ENCODE assay signal across 8 cellular contexts in genomic region chr1:227317541-227318002, GRCh38. TPM values are rescaled to one million over a fixed set of nuclear protein-coding genes. Genes with fewer than 3 reads are reported as not detected.
A peak's percentile ranks its signal among the peaks of the same experiment; 100 is the strongest.
DNase-seq lines count a peak whose midpoint lies in the region; ATAC-seq and TF ChIP-seq lines count a peak whose summit lies in the region.

No MANE protein-coding gene starts in this region.

- peaks cover 0 to 2% of the 10 kb centered on the region in 2 experiments for H3K9me3 ChIP-seq in CD4-positive, CD25-positive, alpha-beta regulatory T cell (ENCODE audit: control insufficient read depth in 2 of 2, low read length in 2 of 2)
- no peaks in the 10 kb centered on the region for H3K9me3 ChIP-seq in mammary epithelial cell (replicated peaks; ENCODE audit: insufficient read depth, low read length)

- peak overlapping the region; percentile 94 for H3K4me2 ChIP-seq in mammary epithelial cell (ENCODE audit: insufficient read depth, low read depth, low read length)

- H3K27ac Mint-ChIP-seq in CD4-positive, CD25-positive, alpha-beta regulatory T cell: no peak overlapping the region
- H3K27ac Mint-ChIP-seq in immature natural killer cell: no peak overlapping the region

- H3K27me3 ChIP-seq in CD4-positive, CD25-positive, alpha-beta regulatory T cell (ENCODE audit: control insufficient read depth, insufficient read depth, low read length): peaks cover 49% of the 10 kb centered on the region
- H3K27me3 ChIP-seq in mammary epithelial cell (ENCODE audit: insufficient read depth, low read length): no peaks in the 10 kb centered on the region

- peaks cover 0 to 16% (median 4%) of the 10 kb centered on the region in 4 donors for H3K4me1 Mint-ChIP-seq in CD4-positive, CD25-positive, alpha-beta regulatory T cell
- H3K4me1 Mint-ChIP-seq in immature natural killer cell: peaks cover 8 to 10% of the 10 kb centered on the region in 2 donors

- peaks cover 14% of the 10 kb centered on the region for H3K4me1 ChIP-seq in CD4-positive, CD25-positive, alpha-beta regulatory T cell (ENCODE audit: control insufficient read depth, insufficient read depth, low read length, poor library complexity, severe bottlenecking)
- H3K4me1 ChIP-seq in mammary epithelial cell (ENCODE audit: insufficient read depth, low read length): peaks cover 6% of the 10 kb centered on the region

- TSS peak; percentile 37 for BruUV-seq in mammary epithelial cell (replicated peaks; lab: Mats Ljungman, UMichigan)

- dilution Hi-C loops in mammary epithelial cell (cut with HindIII; ENCODE audit: low sequenced_read_pairs): no loop called here

- no peak overlapping the region for H3K27ac ChIP-seq in CD4-positive, CD25-positive, alpha-beta regulatory T cell (ENCODE audit: insufficient read depth, low read length, poor library complexity, severe bottlenecking)
- H3K27ac ChIP-seq in mammary epithelial cell (ENCODE audit: insufficient read depth, low read depth, low read length): peak overlapping the region; percentile 85

- DNase-seq in CD4-positive, CD25-positive, alpha-beta regulatory T cell: peak in 1 of 3 donors; percentile 4
- no peak for DNase-seq in HFF-Myc (ENCODE audit: extremely low read depth, low read depth)
- peak; percentile 80 for DNase-seq in OCI-M1 (lab: John Stamatoyannopoulos, UW)
- DNase-seq in mammary epithelial cell: peak; percentile 56
- DNase-seq in immature natural killer cell: peak in 2 of 3 donors; percentile 4 to 8
- DNase-seq in skeletal muscle cell (ENCODE audit: low read depth): no peak

- H3K27me3 Mint-ChIP-seq in CD4-positive, CD25-positive, alpha-beta regulatory T cell: peaks cover 56% of the 10 kb centered on the region
- H3K27me3 Mint-ChIP-seq in immature natural killer cell (ENCODE audit: low read depth in 3 of 3): peaks cover 13 to 33% (median 19%) of the 10 kb centered on the region in 3 donors

- ATAC-seq in CD4-positive, CD25-positive, alpha-beta regulatory T cell (ENCODE audit: low read depth in 2 of 2): no peak
- ATAC-seq in HG03342 (IDR thresholded peaks at IDR 0.05; ENCODE audit: unreplicated experiment): no peak
- ATAC-seq in esophagus mucosa: no peak

- peak overlapping the region; percentile 46 for H3K4me3 ChIP-seq in CD4-positive, CD25-positive, alpha-beta regulatory T cell (ENCODE audit: low read depth, low read length)
- H3K4me3 ChIP-seq in HFF-Myc (replicated peaks; ENCODE audit: low read depth, low read length): peak overlapping the region; percentile 84
- peak overlapping the region; percentile 51 to 100 (median 94) for H3K4me3 ChIP-seq in mammary epithelial cell (replicated peaks in 1 of 3; ENCODE audit: insufficient read depth in 1 of 3, low read depth in 2 of 3, low read length in 3 of 3)
- peak overlapping the region; percentile 90 for H3K4me3 ChIP-seq in skeletal muscle cell (ENCODE audit: low read depth, low read length)

- H3K9me3 Mint-ChIP-seq in CD4-positive, CD25-positive, alpha-beta regulatory T cell: peaks cover 0 to 5% (median 0%) of the 10 kb centered on the region in 7 donors
- H3K9me3 Mint-ChIP-seq in immature natural killer cell: peaks cover 0 to 4% (median 0%) of the 10 kb centered on the region in 6 donors

- H3K36me3 ChIP-seq in CD4-positive, CD25-positive, alpha-beta regulatory T cell (ENCODE audit: control insufficient read depth, insufficient read depth, low read length): no peaks in the 10 kb centered on the region
- no peaks in the 10 kb centered on the region for H3K36me3 ChIP-seq in mammary epithelial cell (ENCODE audit: insufficient read depth, low read length)

- WGBS in mammary epithelial cell (ENCODE audit: low coverage, missing lambda C conversion rate): 1% methylated on average over 10 of the region's 28 CpGs

- H3K36me3 Mint-ChIP-seq in CD4-positive, CD25-positive, alpha-beta regulatory T cell: no peaks in the 10 kb centered on the region
- no peaks in the 10 kb centered on the region for H3K36me3 Mint-ChIP-seq in immature natural killer cell

- peaks cover 48% of the 10 kb centered on the region for H3K79me2 ChIP-seq in mammary epithelial cell (ENCODE audit: insufficient read depth, low read length)

- peak overlapping the region; percentile 84 for H3K9ac ChIP-seq in mammary epithelial cell (ENCODE audit: insufficient read depth, low read length)

- peaks cover 3% of the 10 kb centered on the region for H4K20me1 ChIP-seq in mammary epithelial cell (ENCODE audit: insufficient read depth, low read length)

- H2AFZ ChIP-seq in mammary epithelial cell (ENCODE audit: low read depth, low read length): peak overlapping the region; percentile 92

- intact Hi-C loops in mammary epithelial cell (cut with micrococcal nuclease): loop anchor here (1.0 to 5.0 kb wide), 6 partner anchors 27 to 185 kb away; no protein-coding TSS in a partner anchor

- TF ChIP-seq CTCF in HFF-Myc (IDR thresholded peaks at IDR 0.05; ENCODE audit: low read depth, low read length, missing control alignments): no peak
- peak; percentile 15 to 41 for TF ChIP-seq CTCF in mammary epithelial cell (conservative IDR thresholded peaks at IDR 0.05 in 1 of 2, IDR thresholded peaks at IDR 0.05 in 1 of 2; ENCODE audit: extremely low read depth in 1 of 2, insufficient read depth in 1 of 2, low read depth in 1 of 2, low read length in 2 of 2)

- in situ Hi-C loops in mammary epithelial cell (cut with MboI; ENCODE audit: low sequenced_read_pairs in 2 of 2): no loop called here

- H3K4me3 Mint-ChIP-seq in CD4-positive, CD25-positive, alpha-beta regulatory T cell: peak overlapping the region; percentile 38 to 78 (median 76)
- H3K4me3 Mint-ChIP-seq in immature natural killer cell: peak overlapping the region; percentile 50 to 69 (median 67)

- CTCF ChIA-PET in mammary epithelial cell (lab: Charles Lee; ENCODE audit: low non-redundant PET): no interaction called here

RNA-seq across cellular contexts. Expression of gene CDC42BPA, which starts 0.7 kb away (rescaled TPM):
- 1.5 TPM for total RNA-seq in CD4-positive, CD25-positive, alpha-beta regulatory T cell
- polyA plus RNA-seq in CD4-positive, CD25-positive, alpha-beta regulatory T cell: 1 to 10 TPM in 1 of 4 donors, under 1 TPM in 3; 0.06 to 1.1 (median 0.35) TPM
- 10 to 100 TPM; 50.8 to 56.1 TPM for total RNA-seq in mammary epithelial cell
- 9.6 TPM for polyA plus RNA-seq in mammary epithelial cell
- 35.7 TPM for polyA minus RNA-seq in mammary epithelial cell
- polyA plus RNA-seq in immature natural killer cell: under 1 TPM in 2 of 3 donors, not detected in 1; 0.13 to 0.67 TPM
- 11.1 TPM for total RNA-seq in esophagus mucosa

Comparison
In these comparisons a context has a peak if more than half of its experiments do, and no peak if none do; other contexts are left out.
1. DNase-seq: peak in OCI-M1 (single experiment), mammary epithelial cell (single experiment) and immature natural killer cell (2 of 3); none in HFF-Myc (single experiment) and skeletal muscle cell (single experiment).
2. Peak in every context shown above with its lines, with median percentiles within 50 percentile points of each other: H3K4me3 ChIP-seq.